ENCODE assay signal across 1 cellular context in genomic region chr18:11005528-11005927, GRCh38.
TF ChIP-seq lines count a peak whose summit lies in the region.

No MANE protein-coding gene starts in this region.

TF ChIP-seq in HepG2, 621 proteins besides CTCF, POLR2A, EP300 and RAD21 (continued from another document and continues in another):
- TF ChIP-seq FOSL2 (CRISPR knock-in tag; IDR thresholded peaks at IDR 0.05) (peak; percentile 100), POLR2AphosphoS2 (IDR thresholded peaks at IDR 0.05; ENCODE audit: low read depth, low read length) (no peak), ZNF280B (CRISPR knock-in tag; IDR thresholded peaks at IDR 0.05; ENCODE audit: borderline replicate concordance) (no peak), PITX1 (CRISPR knock-in tag; IDR thresholded peaks at IDR 0.05) (peak; percentile 85), AKNA (CRISPR knock-in tag; IDR thresholded peaks at IDR 0.05; ENCODE audit: borderline replicate concordance) (no peak), ZKSCAN1 (IDR thresholded peaks at IDR 0.05; ENCODE audit: low read length) (no peak), ZNF598 (CRISPR knock-in tag; IDR thresholded peaks at IDR 0.05; ENCODE audit: borderline replicate concordance) (no peak), DDIT3 (CRISPR knock-in tag; IDR thresholded peaks at IDR 0.05) (no peak), ZNF674 (CRISPR knock-in tag; IDR thresholded peaks at IDR 0.05; ENCODE audit: low read depth) (no peak), AFF4 (CRISPR knock-in tag; IDR thresholded peaks at IDR 0.05) (no peak), HHEX (CRISPR knock-in tag; IDR thresholded peaks at IDR 0.05) (no peak; the same call in 1 of the 2 replicates), MTF2 (CRISPR knock-in tag; IDR thresholded peaks at IDR 0.05; ENCODE audit: borderline replicate concordance) (no peak), KAT7 (CRISPR knock-in tag; IDR thresholded peaks at IDR 0.05; ENCODE audit: borderline replicate concordance) (peak; percentile 79), ATF5 (CRISPR knock-in tag; IDR thresholded peaks at IDR 0.05; ENCODE audit: low read depth) (no peak), THAP7 (CRISPR knock-in tag; IDR thresholded peaks at IDR 0.05) (no peak), ZNF343 (CRISPR knock-in tag; IDR thresholded peaks at IDR 0.05) (0 out of 2 replicates have a peak, but pooled peaks have one; percentile 49), ZNF510 (CRISPR knock-in tag; IDR thresholded peaks at IDR 0.05; ENCODE audit: low read depth) (no peak), ZSCAN5A (CRISPR knock-in tag; IDR thresholded peaks at IDR 0.05; ENCODE audit: borderline replicate concordance) (no peak), ZBTB7B (CRISPR knock-in tag; IDR thresholded peaks at IDR 0.05) (no peak), SMARCC2 (IDR thresholded peaks at IDR 0.05) (0 out of 2 replicates have a peak, but pooled peaks have one; percentile 49), IRF1 (CRISPR knock-in tag; IDR thresholded peaks at IDR 0.05; ENCODE audit: low read depth) (no peak), SPEN (CRISPR knock-in tag; IDR thresholded peaks at IDR 0.05; ENCODE audit: low read depth) (peak; percentile 62; the same call in 1 of the 2 replicates), ASH2L (IDR thresholded peaks at IDR 0.05; ENCODE audit: insufficient read length, low read depth, low read length) (peak; percentile 39), POLR2G (IDR thresholded peaks at IDR 0.05; ENCODE audit: low read depth, low read length) (peak; percentile 64), ZNF792 (CRISPR knock-in tag; IDR thresholded peaks at IDR 0.05) (peak; percentile 79; the same call in 1 of the 2 replicates), NKX3-1 (CRISPR knock-in tag; IDR thresholded peaks at IDR 0.05) (no peak), ATM (IDR thresholded peaks at IDR 0.05; ENCODE audit: borderline replicate concordance) (no peak), TFAP4 (IDR thresholded peaks at IDR 0.05; ENCODE audit: borderline replicate concordance, low read depth) (peak; percentile 89), ZMYM2 (CRISPR knock-in tag; IDR thresholded peaks at IDR 0.05) (no peak), KMT2A (CRISPR knock-in tag; IDR thresholded peaks at IDR 0.05) (peak; percentile 76), SP2 (CRISPR knock-in tag; IDR thresholded peaks at IDR 0.05) (no peak), SMAD1 (CRISPR knock-in tag; IDR thresholded peaks at IDR 0.05; ENCODE audit: borderline replicate concordance, low read depth) (no peak), MAX (IDR thresholded peaks at IDR 0.05) (peak; percentile 77), IRX3 (CRISPR knock-in tag; IDR thresholded peaks at IDR 0.05; ENCODE audit: borderline replicate concordance, low read depth) (no peak), ZNF580 (CRISPR knock-in tag; IDR thresholded peaks at IDR 0.05; ENCODE audit: borderline replicate concordance, low read depth) (peak; percentile 89; the same call in 1 of the 2 replicates)
- TF ChIP-seq, protein P1, sequence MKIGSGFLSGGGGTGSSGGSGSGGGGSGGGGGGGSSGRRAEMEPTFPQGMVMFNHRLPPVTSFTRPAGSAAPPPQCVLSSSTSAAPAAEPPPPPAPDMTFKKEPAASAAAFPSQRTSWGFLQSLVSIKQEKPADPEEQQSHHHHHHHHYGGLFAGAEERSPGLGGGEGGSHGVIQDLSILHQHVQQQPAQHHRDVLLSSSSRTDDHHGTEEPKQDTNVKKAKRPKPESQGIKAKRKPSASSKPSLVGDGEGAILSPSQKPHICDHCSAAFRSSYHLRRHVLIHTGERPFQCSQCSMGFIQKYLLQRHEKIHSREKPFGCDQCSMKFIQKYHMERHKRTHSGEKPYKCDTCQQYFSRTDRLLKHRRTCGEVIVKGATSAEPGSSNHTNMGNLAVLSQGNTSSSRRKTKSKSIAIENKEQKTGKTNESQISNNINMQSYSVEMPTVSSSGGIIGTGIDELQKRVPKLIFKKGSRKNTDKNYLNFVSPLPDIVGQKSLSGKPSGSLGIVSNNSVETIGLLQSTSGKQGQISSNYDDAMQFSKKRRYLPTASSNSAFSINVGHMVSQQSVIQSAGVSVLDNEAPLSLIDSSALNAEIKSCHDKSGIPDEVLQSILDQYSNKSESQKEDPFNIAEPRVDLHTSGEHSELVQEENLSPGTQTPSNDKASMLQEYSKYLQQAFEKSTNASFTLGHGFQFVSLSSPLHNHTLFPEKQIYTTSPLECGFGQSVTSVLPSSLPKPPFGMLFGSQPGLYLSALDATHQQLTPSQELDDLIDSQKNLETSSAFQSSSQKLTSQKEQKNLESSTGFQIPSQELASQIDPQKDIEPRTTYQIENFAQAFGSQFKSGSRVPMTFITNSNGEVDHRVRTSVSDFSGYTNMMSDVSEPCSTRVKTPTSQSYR (CRISPR knock-in tag; IDR thresholded peaks at IDR 0.05; ENCODE audit: borderline replicate concordance), result peak; percentile 49; the same call in 1 of the 2 replicates
- TF ChIP-seq, protein P2, sequence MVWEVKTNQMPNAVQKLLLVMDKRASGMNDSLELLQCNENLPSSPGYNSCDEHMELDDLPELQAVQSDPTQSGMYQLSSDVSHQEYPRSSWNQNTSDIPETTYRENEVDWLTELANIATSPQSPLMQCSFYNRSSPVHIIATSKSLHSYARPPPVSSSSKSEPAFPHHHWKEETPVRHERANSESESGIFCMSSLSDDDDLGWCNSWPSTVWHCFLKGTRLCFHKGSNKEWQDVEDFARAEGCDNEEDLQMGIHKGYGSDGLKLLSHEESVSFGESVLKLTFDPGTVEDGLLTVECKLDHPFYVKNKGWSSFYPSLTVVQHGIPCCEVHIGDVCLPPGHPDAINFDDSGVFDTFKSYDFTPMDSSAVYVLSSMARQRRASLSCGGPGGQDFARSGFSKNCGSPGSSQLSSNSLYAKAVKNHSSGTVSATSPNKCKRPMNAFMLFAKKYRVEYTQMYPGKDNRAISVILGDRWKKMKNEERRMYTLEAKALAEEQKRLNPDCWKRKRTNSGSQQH (CRISPR knock-in tag; IDR thresholded peaks at IDR 0.05; ENCODE audit: low read depth), result peak; percentile 60; the same call in 1 of the 2 replicates
